In genomic region chr3:114370537-114371174, GRCh38 we compare ENCODE assay signal across 17 cellular contexts.
DNase-seq lines count a peak whose midpoint lies in the region; FAIRE-seq and TF ChIP-seq lines count a peak whose summit lies in the region.
"Had no signal": no experiment of that assay in that cellular context is flagged by ENCODE, and none has a peak within 500 bp of the region (broad histone marks: within the 10 kb centered on the region; RNA-seq: fewer than 3 reads in every experiment).

No MANE protein-coding gene starts in this region.

- no peaks in the 10 kb centered on the region for H3F3A ChIP-seq in SU-DHL-6 (ENCODE audit: insufficient read depth)

- H4K20me1 ChIP-seq in SU-DHL-6 (ENCODE audit: low read depth, low read length), result no peaks in the 10 kb centered on the region

- no peak overlapping the region for H3K4me3 Mint-ChIP-seq in glutamatergic neuron (ENCODE audit: unreplicated experiment)
- H3K4me3 Mint-ChIP-seq: nephron progenitor cell had no signal

- H3K36me3 ChIP-seq in SU-DHL-6 (ENCODE audit: low read length), result no peaks in the 10 kb centered on the region

- no peak overlapping the region for H3K4me3 ChIP-seq in SU-DHL-6 (ENCODE audit: insufficient read depth, low read length, poor library complexity, severe bottlenecking)
- H3K4me3 ChIP-seq: SJSA1 had no signal

- H3K9ac ChIP-seq in SU-DHL-6 (ENCODE audit: low read length), result no peak overlapping the region

- peaks cover 7% of the 10 kb centered on the region for H3K4me1 Mint-ChIP-seq in glutamatergic neuron (ENCODE audit: low read depth, unreplicated experiment)
- H3K4me1 Mint-ChIP-seq: nephron progenitor cell had no signal

- no peak for TF ChIP-seq POLR2A in GM12892 (IDR thresholded peaks at IDR 0.05; ENCODE audit: low read depth, low read length)

- FAIRE-seq in GM12892 (lab: Jason Lieb, UNC), result peak; percentile 50
- FAIRE-seq: frontal cortex had no signal

- H3K79me2 ChIP-seq in SU-DHL-6 (ENCODE audit: insufficient read depth, low read length), result no peaks in the 10 kb centered on the region

- H3K27ac Mint-ChIP-seq in glutamatergic neuron (ENCODE audit: unreplicated experiment), result no peak overlapping the region
- H3K27ac Mint-ChIP-seq: CD4-positive, CD25-positive, alpha-beta regulatory T cell; nephron progenitor cell had no signal

- H3K9me3 Mint-ChIP-seq in glutamatergic neuron (ENCODE audit: unreplicated experiment), result no peaks in the 10 kb centered on the region
- H3K9me3 Mint-ChIP-seq: CD4-positive, CD25-positive, alpha-beta regulatory T cell; nephron progenitor cell had no signal

- H3K9me2 ChIP-seq in SU-DHL-6 (replicated peaks; ENCODE audit: insufficient read depth, low read length), result no peaks in the 10 kb centered on the region

- no peaks in the 10 kb centered on the region for H3K9me3 ChIP-seq in SU-DHL-6 (ENCODE audit: insufficient read depth, low read length)
- H3K9me3 ChIP-seq: SJSA1 had no signal

- H3K27me3 Mint-ChIP-seq in glutamatergic neuron (ENCODE audit: unreplicated experiment), result no peaks in the 10 kb centered on the region
- H3K27me3 Mint-ChIP-seq: CD4-positive, CD25-positive, alpha-beta regulatory T cell had no signal

- no peaks in the 10 kb centered on the region for H3K36me3 Mint-ChIP-seq in glutamatergic neuron (ENCODE audit: unreplicated experiment)

- TF ChIP-seq CTCF in AG09319 (IDR thresholded peaks at IDR 0.05; ENCODE audit: low read depth, low read length) (peak; percentile 2), SU-DHL-6 (IDR thresholded peaks at IDR 0.05; ENCODE audit: insufficient read depth, low read length, poor library complexity, severe bottlenecking) (peak; percentile 15), glutamatergic neuron (IDR thresholded peaks at IDR 0.05; ENCODE audit: partially characterized antibody, unreplicated experiment) (peak; percentile 27)

- H3K4me2 ChIP-seq in SU-DHL-6 (ENCODE audit: low read depth, low read length, poor library complexity, severe bottlenecking), result no peak overlapping the region

- no peak overlapping the region for H3K27ac ChIP-seq in SU-DHL-6 (ENCODE audit: low read depth, low read length)
- H3K27ac ChIP-seq: SJSA1, VCaP had no signal

- DNase-seq in AG09319 (ENCODE audit: extremely low read depth, low read depth) (no peak), GM12892 (ENCODE audit: insufficient read length) (no peak), glutamatergic neuron (no peak), DMS114 treated with DMSO at 0.1 percent for 48 hours (lab: John Stamatoyannopoulos, UW; ENCODE audit: unreplicated experiment) (no peak), cerebellar cortex (ENCODE audit: low spot score) (no peak), AG08395 (ENCODE audit: low spot score) (no peak), NCI-H510A treated with DMSO at 0.1 percent for 48 hours (lab: John Stamatoyannopoulos, UW) (no peak)
- DNase-seq: KBM-7, NCI-H187 treated with DMSO at 0.1 percent for 48 hours, NCI-H774, nephron progenitor cell, right cardiac atrium had no signal

- no peaks in the 10 kb centered on the region for H3K27me3 ChIP-seq in SU-DHL-6 (ENCODE audit: low read length)
- H3K27me3 ChIP-seq: SJSA1 had no signal

- no peak overlapping the region for H2AFZ ChIP-seq in SU-DHL-6 (ENCODE audit: low read depth, low read length, severe bottlenecking)
